ENCODE assay signal across 20 cellular contexts in genomic region chr6:12961761-12962160, GRCh38.
DNase-seq lines count a peak whose midpoint lies in the region; ATAC-seq, FAIRE-seq and TF ChIP-seq lines count a peak whose summit lies in the region.
"Had no signal": no experiment of that assay in that cellular context is flagged by ENCODE, and none has a peak within 500 bp of the region (broad histone marks: within the 10 kb centered on the region; RNA-seq: fewer than 3 reads in every experiment).

No MANE protein-coding gene starts in this region.

- H3K36me3 ChIP-seq in heart left ventricle (no peaks in the 10 kb centered on the region), skeletal muscle tissue (ENCODE audit: control insufficient read depth in 3 of 3, insufficient read depth in 3 of 3, low read length in 3 of 3) (no peaks in the 10 kb centered on the region), aorta (ENCODE audit: control insufficient read depth in 1 of 2, insufficient read depth in 2 of 2, low read length in 1 of 2) (no peaks in the 10 kb centered on the region)

- H3K9ac ChIP-seq in skeletal muscle tissue (ENCODE audit: low read depth in 1 of 3, low read length in 3 of 3), result no peak overlapping the region

- H3K27ac ChIP-seq in heart left ventricle (peak overlapping the region; percentile 1 to 88 (median 75)), caudate nucleus (ENCODE audit: low read depth, low read length) (peak overlapping the region; percentile 38), skeletal muscle tissue (ENCODE audit: low read depth, low read length) (peak overlapping the region; percentile 51), aorta (ENCODE audit: low read depth in 1 of 2, low read length in 2 of 2) (peak overlapping the region; percentile 38 to 87)

- no peak for FAIRE-seq in HTR-8/SVneo (lab: Jason Lieb, UNC)
- FAIRE-seq: G401.6 had no signal

- H3K4me1 Mint-ChIP-seq in effector memory CD8-positive, alpha-beta T cell (ENCODE audit: low read depth in 2 of 2), result peaks cover 14 to 15% of the 10 kb centered on the region in 2 donors

- no peaks in the 10 kb centered on the region for H3K9me3 Mint-ChIP-seq in effector memory CD8-positive, alpha-beta T cell
- H3K9me3 Mint-ChIP-seq: CD4-positive, alpha-beta T cell; H9 had no signal

- no peak for TF ChIP-seq POLR2A in heart left ventricle (IDR thresholded peaks at IDR 0.05)

- no peaks in the 10 kb centered on the region for H3K36me3 Mint-ChIP-seq in effector memory CD8-positive, alpha-beta T cell (ENCODE audit: insufficient read depth)

- peaks cover 30 to 40% of the 10 kb centered on the region in 2 donors for H3K27me3 Mint-ChIP-seq in effector memory CD8-positive, alpha-beta T cell

- H3K4me3 Mint-ChIP-seq in effector memory CD8-positive, alpha-beta T cell, result no peak overlapping the region
- H3K4me3 Mint-ChIP-seq: B cell; CD4-positive, alpha-beta T cell; H9 had no signal

- intact Hi-C loops in heart left ventricle (cut with DNase I) (loop anchor here in 5 of 10 donors (2.0 to 5.0 kb wide), 3 partner anchors 51 to 161 kb away; no protein-coding TSS in a partner anchor), Right ventricle myocardium superior (cut with DNase I) (no loop called here), aorta (cut with DNase I) (loop anchor here in 1 of 2 donors (10.0 kb wide), 1 partner anchor 113 kb away; no protein-coding TSS in a partner anchor)

- WGBS in heart left ventricle, 4 donors, result 93 to 95% (median 94%) methylated on average over 4 of the region's 4 CpGs
- 87 to 89% methylated on average over 4 of the region's 4 CpGs for WGBS in aorta, 2 donors

- no peaks in the 10 kb centered on the region for H3K9me3 ChIP-seq in heart left ventricle
- H3K9me3 ChIP-seq in skeletal muscle tissue (ENCODE audit: control insufficient read depth in 3 of 3, low read length in 3 of 3), result no peaks in the 10 kb centered on the region
- no peaks in the 10 kb centered on the region for H3K9me3 ChIP-seq in aorta (ENCODE audit: control insufficient read depth, low read length)
- H3K9me3 ChIP-seq: Caco-2 had no signal

- no peaks in the 10 kb centered on the region for H3K27me3 ChIP-seq in heart left ventricle
- H3K27me3 ChIP-seq in skeletal muscle tissue (ENCODE audit: control insufficient read depth in 3 of 3, insufficient read depth in 3 of 3, low read length in 3 of 3), result peaks cover 0 to 7% (median 5%) of the 10 kb centered on the region in 3 donors
- no peaks in the 10 kb centered on the region for H3K27me3 ChIP-seq in aorta (ENCODE audit: control insufficient read depth in 1 of 2, insufficient read depth in 2 of 2, low read length in 1 of 2)

- H3K4me3 ChIP-seq in heart left ventricle (no peak overlapping the region), skeletal muscle tissue (ENCODE audit: low read length in 3 of 3) (no peak overlapping the region), aorta (ENCODE audit: low read length in 2 of 2) (no peak overlapping the region)

- H3K4me1 ChIP-seq in heart left ventricle, result peaks cover 0 to 58% (median 26%) of the 10 kb centered on the region in 12 donors
- peaks cover 6 to 13% (median 12%) of the 10 kb centered on the region in 3 donors for H3K4me1 ChIP-seq in skeletal muscle tissue (ENCODE audit: control insufficient read depth in 3 of 3, insufficient read depth in 3 of 3, low read length in 3 of 3)
- H3K4me1 ChIP-seq in aorta (ENCODE audit: control insufficient read depth in 1 of 2, insufficient read depth in 2 of 2, low read length in 2 of 2), result peaks cover 0 to 11% of the 10 kb centered on the region in 2 donors
- H3K4me1 ChIP-seq: Caco-2 had no signal

- no peak overlapping the region for H3K27ac Mint-ChIP-seq in effector memory CD8-positive, alpha-beta T cell
- H3K27ac Mint-ChIP-seq: B cell; CD4-positive, alpha-beta T cell; H9 had no signal

- TF ChIP-seq CTCF in heart left ventricle (IDR thresholded peaks at IDR 0.05), result no peak

- ATAC-seq in heart left ventricle (no peak), Right ventricle myocardium superior (ENCODE audit: poor library complexity) (no peak), aorta (ENCODE audit: low FRiP score) (no peak)
- no peak for ATAC-seq in effector memory CD8-positive, alpha-beta T cell (replicated peaks)

- DNase-seq in heart left ventricle (no peak), Right ventricle myocardium superior (no peak), caudate nucleus (lab: John Stamatoyannopoulos, UW) (no peak), aorta (no peak), HTR-8/SVneo (ENCODE audit: insufficient read length, low spot score) (no peak), HUDEP-2 (lab: John Stamatoyannopoulos, UW; ENCODE audit: unreplicated experiment in 76 of 76) (no peak)
- DNase-seq in effector memory CD8-positive, alpha-beta T cell, result no peak
- DNase-seq: 8988T; Caco-2; CD4-positive, alpha-beta T cell; H9; IMR-90; NCI-H1417; NCI-H187; NCI-H2227 treated with DMSO at 0.1 percent for 48 hours; NCI-H510A treated with DMSO at 0.1 percent for 48 hours; NCI-H774 had no signal
